7 cellular contexts compared by ENCODE assay signal in genomic region chrY:3120234-3120633, GRCh38.
DNase-seq lines count a peak whose midpoint lies in the region; ATAC-seq and FAIRE-seq lines count a peak whose summit lies in the region.
"Not testable (repeated sequence)": the region's sequence is repeated elsewhere in the genome, so short reads cannot be mapped to it uniquely, and the experiment has no call there.

No MANE protein-coding gene starts in this region.

- not testable (repeated sequence) for DNase-seq in RCC 7860 (ENCODE audit: low spot score)

- FAIRE-seq in RCC 7860 (lab: Jason Lieb, UNC) = peak; percentile 16

- ATAC-seq in GM18519 (IDR thresholded peaks at IDR 0.05; ENCODE audit: low FRiP score, unreplicated experiment) = peak; percentile 88
- peak; percentile 86 for ATAC-seq in GM19455 (IDR thresholded peaks at IDR 0.05; ENCODE audit: unreplicated experiment)
- peak; percentile 81 for ATAC-seq in GM21619 (IDR thresholded peaks at IDR 0.05; ENCODE audit: unreplicated experiment)
- peak; percentile 83 for ATAC-seq in HG02798 (IDR thresholded peaks at IDR 0.05; ENCODE audit: poor library complexity, unreplicated experiment)
- ATAC-seq in HG03066 (IDR thresholded peaks at IDR 0.05; ENCODE audit: low read depth, unreplicated experiment) = peak; percentile 82
- ATAC-seq in HG03442 (IDR thresholded peaks at IDR 0.05; ENCODE audit: unreplicated experiment) = peak; percentile 80
